ENCODE assay signal across 1 cellular context in genomic region chr19:16889883-16890460, GRCh38.
TF ChIP-seq lines count a peak whose summit lies in the region.

No MANE protein-coding gene starts in this region.

TF ChIP-seq in K562, 482 proteins besides CTCF, POLR2A, EP300 and RAD21 (continued from another document):
- 0 out of 2 replicates have a peak, but pooled peaks have one; percentile 5 for TF ChIP-seq ZNF449 (CRISPR knock-in tag; IDR thresholded peaks at IDR 0.05)
- TF ChIP-seq KDM4B (IDR thresholded peaks at IDR 0.05; ENCODE audit: borderline replicate concordance in 2 of 2, low read depth in 1 of 2), result peak in 1 of 2 experiments; percentile 59; a peak in 1 of 4 replicates
- no peak for TF ChIP-seq ZNF444 (CRISPR knock-in tag; IDR thresholded peaks at IDR 0.05)
- TF ChIP-seq ZNF717 (CRISPR knock-in tag; IDR thresholded peaks at IDR 0.05), result no peak
- no peak for TF ChIP-seq PTRF (tag; IDR thresholded peaks at IDR 0.05)
- no peak for TF ChIP-seq SRSF1 (IDR thresholded peaks at IDR 0.05; ENCODE audit: low read depth, low read length)
- no peak for TF ChIP-seq KLF13 (tag; IDR thresholded peaks at IDR 0.05; ENCODE audit: borderline replicate concordance, low read depth)
- no peak for TF ChIP-seq ZNF217 (CRISPR knock-in tag; IDR thresholded peaks at IDR 0.05)
- TF ChIP-seq ASH1L (IDR thresholded peaks at IDR 0.05; ENCODE audit: borderline replicate concordance, low read depth, partially characterized antibody), result no peak
- 0 out of 2 replicates have a peak, but pooled peaks have one; percentile 3 for TF ChIP-seq HMG20B (CRISPR knock-in tag; IDR thresholded peaks at IDR 0.05)
- TF ChIP-seq FOXJ2 (tag; IDR thresholded peaks at IDR 0.05), result no peak
- TF ChIP-seq EZH2 (IDR thresholded peaks at IDR 0.05; ENCODE audit: borderline replicate concordance, low read depth, low read length), result no peak
- TF ChIP-seq IRF9 (tag; IDR thresholded peaks at IDR 0.05), result no peak
- no peak for TF ChIP-seq ATF7 (IDR thresholded peaks at IDR 0.05)
- peak; percentile 57 for TF ChIP-seq ETV1 (tag; conservative IDR thresholded peaks at IDR 0.05; ENCODE audit: low read depth)
- TF ChIP-seq U2AF1 (optimal IDR thresholded peaks at IDR 0.05; ENCODE audit: low read depth, low read length), result peak; percentile 63
- TF ChIP-seq CCNT2 (IDR thresholded peaks at IDR 0.05; ENCODE audit: borderline replicate concordance, extremely low read depth, insufficient read length, low read depth, low read length), result peak; percentile 55
- 0 out of 2 replicates have a peak, but pooled peaks have one; percentile 14 for TF ChIP-seq ZBTB26 (CRISPR knock-in tag; IDR thresholded peaks at IDR 0.05)
- peak; percentile 27 for TF ChIP-seq KDM5B (IDR thresholded peaks at IDR 0.05; ENCODE audit: insufficient replicate concordance, low read depth, low read length)
- no peak for TF ChIP-seq PRMT5 (CRISPR knock-in tag; IDR thresholded peaks at IDR 0.05)
